In the genomic region with DNA sequence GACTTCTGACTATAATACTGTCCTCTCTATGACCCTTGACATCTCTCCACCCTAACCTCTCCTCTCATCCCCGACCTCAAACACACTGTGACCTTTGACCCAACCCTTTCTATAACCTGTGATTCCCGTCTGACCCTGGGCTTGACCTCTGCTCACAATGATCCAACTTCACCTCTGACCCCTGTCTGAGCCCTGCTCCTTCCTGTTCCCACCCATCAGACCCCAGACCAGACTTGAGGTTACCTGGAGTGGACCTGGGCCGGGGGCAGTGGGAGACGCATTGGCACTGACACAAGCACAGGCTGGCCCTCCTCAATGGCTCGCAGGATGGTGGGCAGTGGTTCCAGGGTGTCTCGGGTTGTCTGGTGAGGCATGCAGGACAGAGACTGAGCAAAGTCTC, we compare ENCODE assay signal across 28 cellular contexts. TPM values are rescaled to one million over a fixed set of nuclear protein-coding genes. Genes with fewer than 3 reads are reported as not detected.
A peak's percentile ranks its signal among the peaks of the same experiment; 100 is the strongest.
DNase-seq lines count a peak whose midpoint lies in the region; ATAC-seq and TF ChIP-seq lines count a peak whose summit lies in the region.
"Had no signal": no experiment of that assay in that cellular context is flagged by ENCODE, and none has a peak within 500 bp of the region (broad histone marks: within the 10 kb centered on the region; RNA-seq: fewer than 3 reads in every experiment).

No MANE protein-coding gene starts in this region.

- peak overlapping the region; percentile 34 for H3K27ac Mint-ChIP-seq in T-helper 1 cell treated with Interleukin-12 subunit alpha and Interleukin-12 subunit beta and Interleukin-4 antibody, amounts not matched to agents 30 μg/mL and 1 μg/mL, for 36 hours
- H3K27ac Mint-ChIP-seq in T-cell (peak overlapping the region; percentile 45 to 79), chondrocyte (ENCODE audit: unreplicated experiment) (no peak overlapping the region), nephron progenitor cell (no peak overlapping the region)
- H3K27ac Mint-ChIP-seq: activated T-helper 1 cell treated with anti-CD3 and anti-CD28 coated beads, Interleukin-12 subunit alpha, Interleukin-12 subunit beta, Interleukin-2, Interleukin-4 antibody, amounts not matched to agents 30 ng/mL and 10 ng/mL and 1 ng/mL, durations not matched to agents 14 hours and 24 hours and 36 hours; dendritic cell treated with granulocyte-macrophage colony-stimulating factor and Interleukin-4, amounts not matched to agents 40 ng/mL and 50 ng/mL, for 4 days had no signal

- no peaks in the 10 kb centered on the region for H3K27me3 Mint-ChIP-seq in T-helper 1 cell treated with Interleukin-12 subunit alpha and Interleukin-12 subunit beta and Interleukin-4 antibody, amounts not matched to agents 30 μg/mL and 1 μg/mL, for 36 hours (ENCODE audit: low read depth)
- H3K27me3 Mint-ChIP-seq in T-cell, result no peaks in the 10 kb centered on the region
- H3K27me3 Mint-ChIP-seq in chondrocyte (ENCODE audit: low read depth), result peaks cover 30% of the 10 kb centered on the region
- peaks cover 76% of the 10 kb centered on the region for H3K27me3 Mint-ChIP-seq in nephron progenitor cell (ENCODE audit: low read depth, poor library complexity)
- H3K27me3 Mint-ChIP-seq: dendritic cell treated with granulocyte-macrophage colony-stimulating factor and Interleukin-4, amounts not matched to agents 40 ng/mL and 50 ng/mL, for 4 days; naive B cell had no signal

- H3K27ac ChIP-seq in thyroid gland (no peak overlapping the region), psoas muscle (no peak overlapping the region)
- H3K27ac ChIP-seq: RWPE1, testis had no signal

- POLR2A ChIA-PET in T-cell (lab: Charles Lee), result interaction anchor here in 1 of 2 donors (0.6 kb wide), 1 partner anchor 9 kb away, joined by 10 read pairs; no protein-coding TSS in a partner anchor

- no peaks in the 10 kb centered on the region for H3K9me3 Mint-ChIP-seq in T-helper 1 cell treated with Interleukin-12 subunit alpha and Interleukin-12 subunit beta and Interleukin-4 antibody, amounts not matched to agents 30 μg/mL and 1 μg/mL, for 36 hours
- H3K9me3 Mint-ChIP-seq in T-cell (no peaks in the 10 kb centered on the region), chondrocyte (ENCODE audit: low read depth) (no peaks in the 10 kb centered on the region), nephron progenitor cell (no peaks in the 10 kb centered on the region)
- H3K9me3 Mint-ChIP-seq: activated T-helper 1 cell treated with anti-CD3 and anti-CD28 coated beads, Interleukin-12 subunit alpha, Interleukin-12 subunit beta, Interleukin-2, Interleukin-4 antibody, amounts not matched to agents 30 ng/mL and 10 ng/mL and 1 ng/mL, durations not matched to agents 14 hours and 24 hours and 36 hours; dendritic cell treated with granulocyte-macrophage colony-stimulating factor and Interleukin-4, amounts not matched to agents 40 ng/mL and 50 ng/mL, for 4 days; naive B cell had no signal

- H3K4me1 ChIP-seq in thyroid gland (peaks cover 14 to 33% of the 10 kb centered on the region in 2 donors), psoas muscle (peaks cover 14% of the 10 kb centered on the region)

- CTCF ChIA-PET in T-cell (lab: Charles Lee), result no interaction called here

- no peak for TF ChIP-seq CTCF in chondrocyte (IDR thresholded peaks at IDR 0.05)
- no peak for TF ChIP-seq CTCF in nephron progenitor cell (IDR thresholded peaks at IDR 0.05)
- TF ChIP-seq CTCF in thyroid gland (IDR thresholded peaks at IDR 0.05), result no peak
- no peak for TF ChIP-seq CTCF in psoas muscle (IDR thresholded peaks at IDR 0.05)

- peaks cover 9% of the 10 kb centered on the region for H3K27me3 ChIP-seq in thyroid gland
- peaks cover 0 to 30% (median 8%) of the 10 kb centered on the region in 3 donors for H3K27me3 ChIP-seq in psoas muscle (ENCODE audit: insufficient read depth in 3 of 3, low read length in 2 of 3)
- H3K27me3 ChIP-seq: testis had no signal

- WGBS in thyroid gland, 2 donors, result 85 to 90% methylated on average over 4 to 6 of the region's 6 CpGs
- WGBS in psoas muscle, 3 donors, result 79 to 82% (median 82%) methylated on average over 6 of the region's 6 CpGs

- peak overlapping the region; percentile 25 for H3K4me3 Mint-ChIP-seq in T-helper 1 cell treated with Interleukin-12 subunit alpha and Interleukin-12 subunit beta and Interleukin-4 antibody, amounts not matched to agents 30 μg/mL and 1 μg/mL, for 36 hours
- H3K4me3 Mint-ChIP-seq in T-cell, result no peak overlapping the region
- peak overlapping the region; percentile 10 for H3K4me3 Mint-ChIP-seq in chondrocyte (ENCODE audit: unreplicated experiment)
- H3K4me3 Mint-ChIP-seq in nephron progenitor cell, result peak overlapping the region; percentile 59
- H3K4me3 Mint-ChIP-seq: activated T-helper 1 cell treated with anti-CD3 and anti-CD28 coated beads, Interleukin-12 subunit alpha, Interleukin-12 subunit beta, Interleukin-2, Interleukin-4 antibody, amounts not matched to agents 30 ng/mL and 10 ng/mL and 1 ng/mL, durations not matched to agents 14 hours and 24 hours and 36 hours; dendritic cell treated with granulocyte-macrophage colony-stimulating factor and Interleukin-4, amounts not matched to agents 40 ng/mL and 50 ng/mL, for 4 days had no signal

- peaks cover 19% of the 10 kb centered on the region for H3K4me1 Mint-ChIP-seq in T-helper 1 cell treated with Interleukin-12 subunit alpha and Interleukin-12 subunit beta and Interleukin-4 antibody, amounts not matched to agents 30 μg/mL and 1 μg/mL, for 36 hours (ENCODE audit: low read depth)
- H3K4me1 Mint-ChIP-seq in T-cell (peaks cover 27 to 37% (median 32%) of the 10 kb centered on the region in 3 donors), chondrocyte (ENCODE audit: low read depth) (peaks cover 14% of the 10 kb centered on the region), nephron progenitor cell (peaks cover 16% of the 10 kb centered on the region)

- no peak for TF ChIP-seq POLR2A in thyroid gland (IDR thresholded peaks at IDR 0.05)

- no peak for DNase-seq in T-helper 1 cell
- no peak for DNase-seq in T-cell
- no peak for DNase-seq in chondrocyte (ENCODE audit: low spot score)
- DNase-seq in nephron progenitor cell, result no peak
- no peak for DNase-seq in thyroid gland
- DNase-seq in AG20443 (ENCODE audit: low spot score), result no peak
- DNase-seq in psoas muscle, result no peak
- DNase-seq: activated CD4-positive, CD25-positive, alpha-beta regulatory T cell; AML-193; amniotic stem cell; DMS79; head of caudate nucleus; Karpas-422; left colon; mesendoderm; naive B cell; NCI-H1694; NCI-H2171 treated with DMSO at 0.1 percent for 48 hours; NCI-H69; T1000; testis had no signal

- peaks cover 53% of the 10 kb centered on the region for H3K36me3 Mint-ChIP-seq in T-helper 1 cell treated with Interleukin-12 subunit alpha and Interleukin-12 subunit beta and Interleukin-4 antibody, amounts not matched to agents 30 μg/mL and 1 μg/mL, for 36 hours (ENCODE audit: low read depth)
- H3K36me3 Mint-ChIP-seq in T-cell (peaks cover 37% of the 10 kb centered on the region), chondrocyte (ENCODE audit: low read depth) (no peaks in the 10 kb centered on the region), nephron progenitor cell (ENCODE audit: low read depth) (no peaks in the 10 kb centered on the region)

- ATAC-seq in T-cell (replicated peaks in 1 of 4), result no peak
- no peak for ATAC-seq in psoas muscle

- intact Hi-C loops in thyroid gland (cut with DNase I), result no loop called here
- intact Hi-C loops in psoas muscle (cut with DNase I), result loop anchor here (5.0 to 10.0 kb wide), 4 partner anchors 101 to 279 kb away; no protein-coding TSS in a partner anchor

- H3K4me3 ChIP-seq in thyroid gland (replicated peaks in 1 of 3) (no peak overlapping the region), psoas muscle (no peak overlapping the region)
- H3K4me3 ChIP-seq: testis had no signal

- H3K36me3 ChIP-seq in thyroid gland (no peaks in the 10 kb centered on the region), psoas muscle (ENCODE audit: insufficient read depth in 1 of 2, low read depth in 1 of 2) (no peaks in the 10 kb centered on the region)

- H3K9me3 ChIP-seq in thyroid gland (no peaks in the 10 kb centered on the region), psoas muscle (no peaks in the 10 kb centered on the region)
- H3K9me3 ChIP-seq: SK-N-SH, testis had no signal

RNA-seq across cellular contexts. Expression of gene WIZ, which starts 4.2 kb away (rescaled TPM):
- total RNA-seq in T-cell, result 10 to 100 TPM; 19.7 to 39.1 (median 34.6) TPM
- total RNA-seq in chondrocyte, result 50.6 to 54.0 TPM (median 52.4 TPM) in 3 replicates
- 10 to 100 TPM; 23.0 to 48.5 (median 29.6) TPM for total RNA-seq in thyroid gland
- total RNA-seq in psoas muscle, result 10 to 100 TPM; 16.6 to 39.1 (median 25.8) TPM
- 10 to 100 TPM; 16.6 to 22.9 (median 20.7) TPM for polyA plus RNA-seq in psoas muscle

RNA-seq across cellular contexts. Expression of gene RASAL3, which starts 10.4 kb away (rescaled TPM):
- total RNA-seq in T-cell (100 to 1,000 TPM; 166 to 296 (median 284) TPM), chondrocyte (0.05 TPM in 1 of 3 replicates, not detected in the others), thyroid gland (1 to 10 TPM; 2.6 to 4.4 (median 3.7) TPM), psoas muscle (1 to 10 TPM in 2 of 4 donors, under 1 TPM in 2; 0.47 to 2.0 (median 1.0) TPM)
- polyA plus RNA-seq in psoas muscle, result under 1 TPM; 0.21 to 0.47 (median 0.34) TPM

RNA-seq across cellular contexts. Expression of gene PGLYRP2, which starts 25.4 kb away (rescaled TPM):
- 1 to 10 TPM in 1 of 5 donors, under 1 TPM in 4; 0.13 to 1.3 (median 0.72) TPM for total RNA-seq in T-cell
- total RNA-seq in chondrocyte, result not detected in 3 replicates
- total RNA-seq in thyroid gland, result not detected
- total RNA-seq in psoas muscle, result not detected
- not detected for polyA plus RNA-seq in psoas muscle
- total RNA-seq: activated T-helper 1 cell treated with anti-CD3 and anti-CD28 coated beads, Interleukin-12 subunit alpha, Interleukin-12 subunit beta, Interleukin-2, Interleukin-4 antibody, amounts not matched to agents 30 ng/mL and 10 ng/mL and 1 ng/mL, durations not matched to agents 14 hours and 24 hours and 36 hours; left colon; pulmonary artery endothelial cell; skeletal muscle tissue had no signal
- polyA plus RNA-seq: SK-N-SH had no signal

RNA-seq across cellular contexts. Expression of gene AKAP8L, which starts 35.1 kb away (rescaled TPM):
- total RNA-seq in T-cell (100 to 1,000 TPM; 134 to 198 (median 184) TPM), chondrocyte (69.5 to 103 TPM (median 76.0 TPM) in 3 replicates), thyroid gland (100 to 1,000 TPM; 122 to 272 (median 204) TPM), psoas muscle (10 to 100 TPM; 37.3 to 66.2 (median 54.3) TPM)
- polyA plus RNA-seq in psoas muscle, result 10 to 100 TPM; 34.6 to 72.9 (median 46.7) TPM

RNA-seq across cellular contexts. Expression of gene CYP4F22, which starts 54.4 kb away (rescaled TPM):
- 1 to 10 TPM in 3 of 5 donors, under 1 TPM in 2; 0.73 to 1.6 (median 1.3) TPM for total RNA-seq in T-cell
- total RNA-seq in chondrocyte, result not detected in 3 replicates
- under 1 TPM in 1 of 4 donors, not detected in 3; 0.11 TPM for total RNA-seq in thyroid gland
- under 1 TPM in 1 of 4 donors, not detected in 3; 0.29 TPM for total RNA-seq in psoas muscle
- polyA plus RNA-seq in psoas muscle, result under 1 TPM; 0.04 to 0.30 (median 0.17) TPM
- total RNA-seq: activated T-helper 1 cell treated with anti-CD3 and anti-CD28 coated beads, Interleukin-12 subunit alpha, Interleukin-12 subunit beta, Interleukin-2, Interleukin-4 antibody, amounts not matched to agents 30 ng/mL and 10 ng/mL and 1 ng/mL, durations not matched to agents 14 hours and 24 hours and 36 hours; left colon; pulmonary artery endothelial cell; skeletal muscle tissue had no signal
- polyA plus RNA-seq: SK-N-SH had no signal

Comparison
In these comparisons a context has a peak if more than half of its experiments do, and no peak if none do; other contexts are left out.
1. H3K27ac Mint-ChIP-seq: peak in T-helper 1 cell treated with Interleukin-12 subunit alpha and Interleukin-12 subunit beta and Interleukin-4 antibody, amounts not matched to agents 30 μg/mL and 1 μg/mL, for 36 hours (single experiment) and T-cell (2 of 2); none in chondrocyte (single experiment) and nephron progenitor cell (single experiment).
2. H3K4me3 Mint-ChIP-seq: peak in T-helper 1 cell treated with Interleukin-12 subunit alpha and Interleukin-12 subunit beta and Interleukin-4 antibody, amounts not matched to agents 30 μg/mL and 1 μg/mL, for 36 hours (single experiment), chondrocyte (single experiment) and nephron progenitor cell (single experiment); none in T-cell (0 of 3).
3. RNA of gene RASAL3, which starts 10.4 kb away (total RNA-seq): 166 to 296 TPM in T-cell; 2.6 to 4.4 TPM in thyroid gland, 0.47 to 2.0 TPM in psoas muscle and 0.05 TPM in chondrocyte; every median in the first group is over 10 times any median in the second.